Comparison of ENCODE assay signal across 6 cellular contexts in the genomic region with DNA sequence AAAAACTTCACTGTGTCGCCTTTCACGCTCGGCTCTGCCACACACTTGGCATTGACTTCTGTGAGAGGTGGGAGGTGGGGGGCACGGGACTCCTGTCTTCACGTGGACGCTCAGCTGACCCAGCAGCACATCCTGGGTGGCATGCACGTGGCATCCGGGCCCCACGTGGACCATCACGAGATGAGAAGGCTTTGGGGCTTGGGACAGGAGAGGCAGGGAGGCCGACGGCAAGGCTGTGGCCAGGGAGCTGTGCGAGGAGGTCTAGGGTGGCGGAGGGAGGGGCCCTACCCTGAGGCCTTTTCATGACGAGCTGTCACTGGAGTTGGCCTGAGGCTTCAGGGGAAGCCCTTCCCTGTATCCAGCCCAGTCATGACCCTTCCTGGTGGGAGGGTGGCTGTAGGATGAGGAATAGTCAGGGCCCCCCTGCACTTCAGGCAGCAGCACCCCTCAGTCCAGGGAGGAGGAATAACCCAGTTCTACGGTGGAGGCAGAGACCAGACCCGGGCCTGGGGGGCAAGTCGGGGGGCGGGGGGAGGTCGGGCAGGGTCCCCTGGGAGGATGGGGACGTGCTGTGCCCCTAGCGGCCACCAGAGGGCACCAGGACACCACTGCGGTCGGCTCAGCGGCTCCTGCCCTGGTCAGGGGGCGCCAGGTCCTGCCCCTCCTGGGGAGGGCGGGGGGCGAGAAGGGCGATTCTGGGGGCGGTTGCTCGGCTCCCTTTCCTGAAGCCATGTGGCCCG. TPM values are rescaled to one million over a fixed set of nuclear protein-coding genes. Genes with fewer than 3 reads are reported as not detected.
DNase-seq lines count a peak whose midpoint lies in the region; ATAC-seq and TF ChIP-seq lines count a peak whose summit lies in the region.

No MANE protein-coding gene starts in this region.

- no peak overlapping the region for H3K27ac ChIP-seq in esophagus squamous epithelium

- no peaks in the 10 kb centered on the region for H3K4me1 Mint-ChIP-seq in WTC11

- H3K4me3 Mint-ChIP-seq in WTC11 = no peak overlapping the region

- POLR2A ChIA-PET in WTC11 (lab: Charles Lee) = interaction anchor here (1.2 kb wide), 1 partner anchor 57 kb away, joined by 5 read pairs; no protein-coding TSS in a partner anchor

- no peaks in the 10 kb centered on the region for H3K36me3 ChIP-seq in esophagus squamous epithelium

- H3K27me3 ChIP-seq in esophagus squamous epithelium = peaks cover 0 to 76% (median 3%) of the 10 kb centered on the region in 4 donors

- H3K4me1 ChIP-seq in esophagus squamous epithelium = peaks cover 0 to 24% (median 0%) of the 10 kb centered on the region in 3 donors

- 0 to 32% methylated on average over 7 to 13 of the region's 32 CpGs for WGBS in esophagus squamous epithelium, 2 donors

- peaks cover 59% of the 10 kb centered on the region for H3K27me3 Mint-ChIP-seq in WTC11 (ENCODE audit: low read depth)

- in situ Hi-C loops in GM13976 (cut with MboI; ENCODE audit: low sequenced_read_pairs, unreplicated experiment) = no loop called here

- CTCF ChIA-PET in WTC11 (lab: Charles Lee) = interaction anchor here (0.6 to 6.3 kb wide), 36 partner anchors 8 to 308 kb away, joined by 3 to 77 read pairs (median 4); a partner anchor contains a TSS

- no peak overlapping the region for H3K27ac Mint-ChIP-seq in WTC11

- H3K36me3 Mint-ChIP-seq in WTC11 = no peaks in the 10 kb centered on the region

- H3K9me3 ChIP-seq in esophagus squamous epithelium = no peaks in the 10 kb centered on the region

- H3K9me3 Mint-ChIP-seq in WTC11 = peaks cover 9% of the 10 kb centered on the region

- H3K4me3 ChIP-seq in esophagus squamous epithelium = peak overlapping the region in 1 of 4 donors; percentile 28

- DNase-seq in GM13976 (ENCODE audit: low spot score) = peak; percentile 89
- DNase-seq in WTC11 (ENCODE audit: low spot score) = peak; percentile 85
- no peak for DNase-seq in esophagus squamous epithelium (lab: John Stamatoyannopoulos, UW)
- DNase-seq in stimulated activated CD4-positive, alpha-beta T cell treated with anti-CD3 and anti-CD28 coated beads, Interleukin-4, amount 100 ng/mL, for 48 hours (ENCODE audit: low read depth in 2 of 2) = peak; percentile 45 to 55
- no peak for DNase-seq in SHP77 (lab: John Stamatoyannopoulos, UW)

- ATAC-seq in WTC11 (peak; percentile 92), HG03354 (IDR thresholded peaks at IDR 0.05; ENCODE audit: poor library complexity, severe bottlenecking, unreplicated experiment) (no peak)

- no peak for TF ChIP-seq POLR2A in esophagus squamous epithelium (IDR thresholded peaks at IDR 0.05)

- TF ChIP-seq CTCF in GM13976 (IDR thresholded peaks at IDR 0.05; ENCODE audit: borderline replicate concordance, control extremely low read depth, extremely low read depth, insufficient read depth, missing control alignments) (peak; percentile 95), WTC11 (IDR thresholded peaks at IDR 0.05) (peak; percentile 98), esophagus squamous epithelium (IDR thresholded peaks at IDR 0.05) (peak; percentile 54 to 96 (median 68))

- intact Hi-C loops in esophagus squamous epithelium (cut with DNase I) = loop anchor here (5.0 kb wide), 1 partner anchor 78 kb away; no protein-coding TSS in a partner anchor

TF ChIP-seq in WTC11, 78 proteins besides CTCF, POLR2A, EP300 and RAD21 (continues in another document):
- TF ChIP-seq TP53 (CRISPR knock-in tag; IDR thresholded peaks at IDR 0.05) = no peak
- TF ChIP-seq ZNF263 (CRISPR knock-in tag; IDR thresholded peaks at IDR 0.05; ENCODE audit: low read depth) = no peak
- TF ChIP-seq CBFB (CRISPR knock-in tag; IDR thresholded peaks at IDR 0.05; ENCODE audit: low read depth) = no peak
- TF ChIP-seq RORB (CRISPR knock-in tag; IDR thresholded peaks at IDR 0.05) = no peak
- TF ChIP-seq ZBTB21 (CRISPR knock-in tag; IDR thresholded peaks at IDR 0.05; ENCODE audit: borderline replicate concordance) = no peak
- no peak for TF ChIP-seq NFE2L1 (CRISPR knock-in tag; IDR thresholded peaks at IDR 0.05)
- TF ChIP-seq, protein P1, sequence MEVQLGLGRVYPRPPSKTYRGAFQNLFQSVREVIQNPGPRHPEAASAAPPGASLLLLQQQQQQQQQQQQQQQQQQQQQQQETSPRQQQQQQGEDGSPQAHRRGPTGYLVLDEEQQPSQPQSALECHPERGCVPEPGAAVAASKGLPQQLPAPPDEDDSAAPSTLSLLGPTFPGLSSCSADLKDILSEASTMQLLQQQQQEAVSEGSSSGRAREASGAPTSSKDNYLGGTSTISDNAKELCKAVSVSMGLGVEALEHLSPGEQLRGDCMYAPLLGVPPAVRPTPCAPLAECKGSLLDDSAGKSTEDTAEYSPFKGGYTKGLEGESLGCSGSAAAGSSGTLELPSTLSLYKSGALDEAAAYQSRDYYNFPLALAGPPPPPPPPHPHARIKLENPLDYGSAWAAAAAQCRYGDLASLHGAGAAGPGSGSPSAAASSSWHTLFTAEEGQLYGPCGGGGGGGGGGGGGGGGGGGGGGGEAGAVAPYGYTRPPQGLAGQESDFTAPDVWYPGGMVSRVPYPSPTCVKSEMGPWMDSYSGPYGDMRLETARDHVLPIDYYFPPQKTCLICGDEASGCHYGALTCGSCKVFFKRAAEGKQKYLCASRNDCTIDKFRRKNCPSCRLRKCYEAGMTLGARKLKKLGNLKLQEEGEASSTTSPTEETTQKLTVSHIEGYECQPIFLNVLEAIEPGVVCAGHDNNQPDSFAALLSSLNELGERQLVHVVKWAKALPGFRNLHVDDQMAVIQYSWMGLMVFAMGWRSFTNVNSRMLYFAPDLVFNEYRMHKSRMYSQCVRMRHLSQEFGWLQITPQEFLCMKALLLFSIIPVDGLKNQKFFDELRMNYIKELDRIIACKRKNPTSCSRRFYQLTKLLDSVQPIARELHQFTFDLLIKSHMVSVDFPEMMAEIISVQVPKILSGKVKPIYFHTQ (CRISPR knock-in tag; IDR thresholded peaks at IDR 0.05) = no peak
- TF ChIP-seq, protein P2, sequence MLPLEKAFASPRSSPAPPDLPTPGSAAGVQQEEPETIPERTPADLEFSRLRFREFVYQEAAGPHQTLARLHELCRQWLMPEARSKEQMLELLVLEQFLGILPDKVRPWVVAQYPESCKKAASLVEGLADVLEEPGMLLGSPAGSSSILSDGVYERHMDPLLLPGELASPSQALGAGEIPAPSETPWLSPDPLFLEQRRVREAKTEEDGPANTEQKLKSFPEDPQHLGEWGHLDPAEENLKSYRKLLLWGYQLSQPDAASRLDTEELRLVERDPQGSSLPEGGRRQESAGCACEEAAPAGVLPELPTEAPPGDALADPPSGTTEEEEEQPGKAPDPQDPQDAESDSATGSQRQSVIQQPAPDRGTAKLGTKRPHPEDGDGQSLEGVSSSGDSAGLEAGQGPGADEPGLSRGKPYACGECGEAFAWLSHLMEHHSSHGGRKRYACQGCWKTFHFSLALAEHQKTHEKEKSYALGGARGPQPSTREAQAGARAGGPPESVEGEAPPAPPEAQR (CRISPR knock-in tag; IDR thresholded peaks at IDR 0.05) = no peak
- TF ChIP-seq ZNF138 (CRISPR knock-in tag; conservative IDR thresholded peaks at IDR 0.05) = no peak
- TF ChIP-seq GABPB1 (CRISPR knock-in tag; IDR thresholded peaks at IDR 0.05) = no peak
- TF ChIP-seq CREM (CRISPR knock-in tag; IDR thresholded peaks at IDR 0.05) = no peak
- TF ChIP-seq, protein P3, sequence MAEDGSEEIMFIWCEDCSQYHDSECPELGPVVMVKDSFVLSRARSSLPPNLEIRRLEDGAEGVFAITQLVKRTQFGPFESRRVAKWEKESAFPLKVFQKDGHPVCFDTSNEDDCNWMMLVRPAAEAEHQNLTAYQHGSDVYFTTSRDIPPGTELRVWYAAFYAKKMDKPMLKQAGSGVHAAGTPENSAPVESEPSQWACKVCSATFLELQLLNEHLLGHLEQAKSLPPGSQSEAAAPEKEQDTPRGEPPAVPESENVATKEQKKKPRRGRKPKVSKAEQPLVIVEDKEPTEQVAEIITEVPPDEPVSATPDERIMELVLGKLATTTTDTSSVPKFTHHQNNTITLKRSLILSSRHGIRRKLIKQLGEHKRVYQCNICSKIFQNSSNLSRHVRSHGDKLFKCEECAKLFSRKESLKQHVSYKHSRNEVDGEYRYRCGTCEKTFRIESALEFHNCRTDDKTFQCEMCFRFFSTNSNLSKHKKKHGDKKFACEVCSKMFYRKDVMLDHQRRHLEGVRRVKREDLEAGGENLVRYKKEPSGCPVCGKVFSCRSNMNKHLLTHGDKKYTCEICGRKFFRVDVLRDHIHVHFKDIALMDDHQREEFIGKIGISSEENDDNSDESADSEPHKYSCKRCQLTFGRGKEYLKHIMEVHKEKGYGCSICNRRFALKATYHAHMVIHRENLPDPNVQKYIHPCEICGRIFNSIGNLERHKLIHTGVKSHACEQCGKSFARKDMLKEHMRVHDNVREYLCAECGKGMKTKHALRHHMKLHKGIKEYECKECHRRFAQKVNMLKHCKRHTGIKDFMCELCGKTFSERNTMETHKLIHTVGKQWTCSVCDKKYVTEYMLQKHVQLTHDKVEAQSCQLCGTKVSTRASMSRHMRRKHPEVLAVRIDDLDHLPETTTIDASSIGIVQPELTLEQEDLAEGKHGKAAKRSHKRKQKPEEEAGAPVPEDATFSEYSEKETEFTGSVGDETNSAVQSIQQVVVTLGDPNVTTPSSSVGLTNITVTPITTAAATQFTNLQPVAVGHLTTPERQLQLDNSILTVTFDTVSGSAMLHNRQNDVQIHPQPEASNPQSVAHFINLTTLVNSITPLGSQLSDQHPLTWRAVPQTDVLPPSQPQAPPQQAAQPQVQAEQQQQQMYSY (CRISPR knock-in tag; IDR thresholded peaks at IDR 0.05) = no peak

RNA-seq across cellular contexts. Expression of a gene that starts 2.0 kb away (rescaled TPM):
- total RNA-seq in WTC11 (2021) = not detected in 3 replicates
- total RNA-seq in esophagus squamous epithelium = not detected

RNA-seq across cellular contexts. Expression of a gene that starts 16.0 kb away (rescaled TPM):
- total RNA-seq in WTC11 (2021) = 4.5 to 10.7 TPM (median 8.3 TPM) in 3 replicates
- 10 to 100 TPM; 15.1 to 16.2 (median 15.3) TPM for total RNA-seq in esophagus squamous epithelium

RNA-seq across cellular contexts. Expression of a gene that starts 17.6 kb away (rescaled TPM):
- total RNA-seq in WTC11 (2021) = 2.9 to 3.4 TPM (median 3.0 TPM) in 3 replicates
- 10 to 100 TPM; 16.8 to 39.6 (median 23.4) TPM for total RNA-seq in esophagus squamous epithelium

RNA-seq across cellular contexts. Expression of a gene that starts 23.5 kb away (rescaled TPM):
- 46.2 to 66.9 TPM (median 47.2 TPM) in 3 replicates for total RNA-seq in WTC11 (2021)
- 10 to 100 TPM in 3 of 4 donors, 1 to 10 TPM in 1; 8.7 to 13.8 (median 10.3) TPM for total RNA-seq in esophagus squamous epithelium

RNA-seq across cellular contexts. Expression of a gene that starts 24.9 kb away (rescaled TPM):
- total RNA-seq in WTC11 (2021) (149 to 182 TPM (median 150 TPM) in 3 replicates), esophagus squamous epithelium (10 to 100 TPM; 57.9 to 80.2 (median 60.4) TPM)

Comparison
In these comparisons a context has a peak if more than half of its experiments do, and no peak if none do; other contexts are left out.
1. DNase-seq: peak in GM13976 (single experiment), WTC11 (single experiment) and stimulated activated CD4-positive, alpha-beta T cell treated with anti-CD3 and anti-CD28 coated beads, Interleukin-4, amount 100 ng/mL, for 48 hours (2 of 2); none in esophagus squamous epithelium (single experiment) and SHP77 (0 of 2).
2. Peak in every context shown above with its lines, with median percentiles within 50 percentile points of each other: CTCF ChIP-seq.